ENCODE assay signal across 8 cellular contexts in genomic region chr7:134327896-134328295, GRCh38. TPM values are rescaled to one million over a fixed set of nuclear protein-coding genes. Genes with fewer than 3 reads are reported as not detected.
DNase-seq lines count a peak whose midpoint lies in the region; ATAC-seq and TF ChIP-seq lines count a peak whose summit lies in the region.

No MANE protein-coding gene starts in this region.

- BruUV-seq in HCT116 (replicated peaks; lab: Mats Ljungman, UMichigan): no TSS peak

- H3K9me3 Mint-ChIP-seq in natural killer cell: no peaks in the 10 kb centered on the region

- H3K4me2 ChIP-seq in HCT116 (ENCODE audit: low read length): no peak overlapping the region

- 24 to 27% methylated on average over 7 of the region's 7 CpGs for WGBS in aorta, 2 donors

- no peak overlapping the region for H3K27ac Mint-ChIP-seq in natural killer cell

- H2AFZ ChIP-seq in HCT116 (ENCODE audit: low read depth, low read length, poor library complexity, severe bottlenecking): peak overlapping the region; percentile 83

- H3K9me2 ChIP-seq in HCT116 (ENCODE audit: insufficient read depth): no peaks in the 10 kb centered on the region

- H3K4me3 ChIP-seq in HCT116 (replicated peaks in 1 of 2; ENCODE audit: low read depth in 1 of 2, low read length in 2 of 2) (no peak overlapping the region), WI38 (ENCODE audit: low read depth, low read length) (no peak overlapping the region), aorta (ENCODE audit: low read length in 2 of 2) (no peak overlapping the region)

- no peak overlapping the region for H3K4me3 Mint-ChIP-seq in natural killer cell

- H3K4me1 ChIP-seq in HCT116 (ENCODE audit: control insufficient read depth in 1 of 2, insufficient read depth in 2 of 2, low read length in 2 of 2): no peaks in the 10 kb centered on the region
- H3K4me1 ChIP-seq in aorta (ENCODE audit: control insufficient read depth in 1 of 2, insufficient read depth in 2 of 2, low read length in 2 of 2): no peaks in the 10 kb centered on the region

- H3K27ac ChIP-seq in HCT116 (ENCODE audit: low read depth, low read length) (no peak overlapping the region), aorta (ENCODE audit: low read depth in 1 of 2, low read length in 2 of 2) (no peak overlapping the region)

- TF ChIP-seq CTCF in HCT116 (IDR thresholded peaks at IDR 0.05 in 2 of 3, conservative IDR thresholded peaks at IDR 0.05 in 1 of 3; ENCODE audit: borderline replicate concordance in 1 of 3, insufficient read depth in 1 of 3, low read depth in 2 of 3, low read length in 2 of 3): peak; percentile 51 to 67 (median 67); a peak in 5 of 6 replicates
- peak; percentile 67 for TF ChIP-seq CTCF in WI38 (IDR thresholded peaks at IDR 0.05; ENCODE audit: low read depth, low read length)
- TF ChIP-seq CTCF in natural killer cell (IDR thresholded peaks at IDR 0.05): peak; percentile 31

- no peak overlapping the region for H3K9ac ChIP-seq in HCT116 (ENCODE audit: low read length)

- ATAC-seq in HCT116: peak; percentile 98
- ATAC-seq in natural killer cell: peak; percentile 72 to 84 (median 76)
- peak; percentile 44 for ATAC-seq in aorta (ENCODE audit: low FRiP score)

- H3K27me3 Mint-ChIP-seq in natural killer cell (ENCODE audit: low read depth in 2 of 2): peaks cover 14 to 71% of the 10 kb centered on the region in 2 donors

- H3K27me3 ChIP-seq in HCT116 (ENCODE audit: insufficient read depth, low read length) (no peaks in the 10 kb centered on the region), aorta (ENCODE audit: control insufficient read depth in 1 of 2, insufficient read depth in 2 of 2, low read length in 1 of 2) (peaks cover 0 to 3% of the 10 kb centered on the region in 2 donors)

- intact Hi-C loops in HCT116 (cut with micrococcal nuclease) (loop anchor here (10.0 kb wide), 2 partner anchors 473 to 1613 kb away; no protein-coding TSS in a partner anchor), natural killer cell (cut with micrococcal nuclease) (no loop called here), aorta (cut with DNase I) (no loop called here)

- peak; percentile 49 to 76 (median 52) for DNase-seq in NCI-H1417 (lab: John Stamatoyannopoulos, UW)
- DNase-seq in NCI-H1417 treated with DMSO at 0.1 percent for 48 hours (lab: John Stamatoyannopoulos, UW): no peak
- DNase-seq in HCT116 (ENCODE audit: low read depth, low spot score): peak; percentile 75
- peak; percentile 56 for DNase-seq in NCI-H1105 treated with DMSO at 0.1 percent for 48 hours (lab: John Stamatoyannopoulos, UW)
- DNase-seq in dermis blood vessel endothelial cell: peak; percentile 79
- no peak for DNase-seq in natural killer cell
- no peak for DNase-seq in aorta

- no peaks in the 10 kb centered on the region for H3K36me3 ChIP-seq in HCT116 (ENCODE audit: control insufficient read depth in 1 of 2, insufficient read depth in 2 of 2, low read length in 2 of 2)
- H3K36me3 ChIP-seq in aorta (ENCODE audit: control insufficient read depth in 1 of 2, insufficient read depth in 2 of 2, low read length in 1 of 2): no peaks in the 10 kb centered on the region

- no peak for TF ChIP-seq POLR2A in HCT116 (IDR thresholded peaks at IDR 0.05; ENCODE audit: borderline replicate concordance, extremely low read depth, insufficient read depth, insufficient read length)

- CTCF ChIA-PET in HCT116 (lab: Charles Lee): interaction anchor here (0.9 to 1.3 kb wide), 4 partner anchors 11 to 105 kb away, joined by 3 to 5 read pairs (median 3); no protein-coding TSS in a partner anchor

- RAD21 ChIA-PET in HCT116 (lab: Charles Lee; ENCODE audit: low non-redundant PET in 1 of 2, low total read pairs in 2 of 2, uncharacterized antibody in 2 of 2, unreplicated experiment in 2 of 2): no interaction called here

- no peaks in the 10 kb centered on the region for H4K20me1 ChIP-seq in HCT116 (ENCODE audit: insufficient read depth)

- peaks cover 0 to 5% of the 10 kb centered on the region in 2 donors for H3K4me1 Mint-ChIP-seq in natural killer cell

- no peaks in the 10 kb centered on the region for H3K9me3 ChIP-seq in HCT116 (ENCODE audit: control insufficient read depth in 1 of 2, insufficient read depth in 1 of 2, low read depth in 1 of 2, low read length in 2 of 2)
- peaks cover 1% of the 10 kb centered on the region for H3K9me3 ChIP-seq in aorta (ENCODE audit: control insufficient read depth, low read length)

- no peaks in the 10 kb centered on the region for H3K36me3 Mint-ChIP-seq in natural killer cell

- peak; percentile 79 for TF ChIP-seq RAD21 in HCT116 (IDR thresholded peaks at IDR 0.05; ENCODE audit: low read depth)

- POLR2A ChIA-PET in HCT116 (lab: Charles Lee): no interaction called here

- H3K79me2 ChIP-seq in HCT116 (ENCODE audit: insufficient read depth, low read length): no peaks in the 10 kb centered on the region

TF ChIP-seq in HCT116, 20 proteins besides CTCF, POLR2A, EP300 and RAD21:
- TF ChIP-seq MAX (IDR thresholded peaks at IDR 0.05) (no peak), ELF1 (IDR thresholded peaks at IDR 0.05; ENCODE audit: borderline replicate concordance, low read depth) (peak; percentile 16; the same call in 1 of the 2 replicates)

RNA-seq across cellular contexts. Expression of gene SLC35B4, which starts 11.2 kb away (rescaled TPM):
- 14.7 TPM for total RNA-seq in HCT116 (2021; ENCODE audit: unreplicated experiment)
- polyA plus RNA-seq in HCT116 (2012): 7.1 and 7.9 TPM in 2 replicates
- total RNA-seq in dermis blood vessel endothelial cell: 14.5 and 19.5 TPM in 2 replicates
- 10 to 100 TPM in 2 of 3 donors, 1 to 10 TPM in 1; 5.2 to 11.5 (median 11.2) TPM for total RNA-seq in natural killer cell
- total RNA-seq in aorta: 10 to 100 TPM; 16.0 to 17.9 TPM
- polyA plus RNA-seq in aorta: 1 to 10 TPM; 2.1 to 3.8 TPM

Comparison
In these comparisons a context has a peak if more than half of its experiments do, and no peak if none do; other contexts are left out.
1. DNase-seq: peak in NCI-H1417 (3 of 3), HCT116 (single experiment), NCI-H1105 treated with DMSO at 0.1 percent for 48 hours (single experiment) and dermis blood vessel endothelial cell (single experiment); none in NCI-H1417 treated with DMSO at 0.1 percent for 48 hours (single experiment), natural killer cell (single experiment) and aorta (0 of 2).
2. ATAC-seq: peak in every context shown above with its lines; median percentile 98 in HCT116; 76 in natural killer cell; 44 in aorta.
3. Peak in every context shown above with its lines, with median percentiles within 50 percentile points of each other: CTCF ChIP-seq.